Comparison of ENCODE assay signal across 19 cellular contexts in the genomic region with DNA sequence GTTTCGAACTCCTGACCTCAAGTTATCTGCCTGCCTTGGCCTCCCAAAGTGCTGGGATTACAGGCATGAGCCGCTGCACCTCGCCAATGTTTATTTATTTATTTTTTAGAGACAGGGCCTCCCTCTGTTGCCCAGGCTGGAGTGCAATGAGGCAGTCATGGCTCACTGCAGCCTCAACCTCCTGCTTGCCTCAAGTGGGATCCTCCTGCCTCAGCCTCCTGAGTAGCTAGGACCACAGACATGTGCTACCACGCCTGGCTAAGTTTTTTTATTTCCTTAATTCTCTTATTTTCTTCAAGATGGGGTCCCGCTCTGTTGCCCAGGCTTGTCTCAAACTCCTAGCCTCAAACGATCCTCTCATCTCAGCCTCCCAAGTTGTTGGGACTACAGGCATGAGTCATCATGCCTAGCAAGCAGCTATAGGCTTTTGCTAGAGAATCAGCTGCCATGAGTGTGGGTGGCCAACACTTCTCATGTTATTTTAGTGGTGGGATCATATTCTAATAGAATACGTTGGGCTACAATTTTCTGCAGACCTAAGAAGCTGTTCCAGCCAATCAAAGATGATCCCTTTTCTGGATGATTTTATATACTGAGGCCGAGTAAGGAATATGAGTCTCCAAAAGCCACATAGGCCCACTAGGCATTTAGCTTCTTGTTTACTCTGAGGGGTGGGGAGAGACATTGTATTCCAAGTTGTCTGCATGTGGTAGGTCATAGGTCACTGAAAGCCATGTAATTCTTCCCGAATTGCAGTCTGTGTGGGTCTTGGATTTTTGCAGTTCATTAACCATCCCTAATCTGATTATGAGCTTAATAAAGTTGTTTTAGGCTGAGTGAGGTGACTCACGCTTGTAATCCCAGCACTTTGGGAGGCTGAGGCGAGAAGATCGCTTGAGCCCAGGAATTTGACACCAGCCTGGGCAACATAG. TPM values are rescaled to one million over a fixed set of nuclear protein-coding genes. Genes with fewer than 3 reads are reported as not detected.
DNase-seq lines count a peak whose midpoint lies in the region; FAIRE-seq and TF ChIP-seq lines count a peak whose summit lies in the region.
"Had no signal": no experiment of that assay in that cellular context is flagged by ENCODE, and none has a peak within 500 bp of the region (broad histone marks: within the 10 kb centered on the region; RNA-seq: fewer than 3 reads in every experiment).

No MANE protein-coding gene starts in this region.

- H3K27ac ChIP-seq in SJCRH30 (peak overlapping the region; percentile 24; the same call in 1 of the 2 replicates), endodermal cell (ENCODE audit: low read depth, low read length) (no peak overlapping the region), small intestine (ENCODE audit: low read depth in 1 of 2, low read length in 1 of 2) (no peak overlapping the region)
- H3K27ac ChIP-seq: PC-9 had no signal

- peaks cover 1% of the 10 kb centered on the region for H3K9me3 Mint-ChIP-seq in endodermal cell
- H3K9me3 Mint-ChIP-seq: CD4-positive, CD25-positive, alpha-beta regulatory T cell had no signal

- H3K36me3 Mint-ChIP-seq in endodermal cell (ENCODE audit: low read depth) = no peaks in the 10 kb centered on the region

- H3K9ac ChIP-seq in endodermal cell (ENCODE audit: extremely low read depth, low read length, poor library complexity, severe bottlenecking) = no peak overlapping the region

- TF ChIP-seq CTCF in endodermal cell (conservative IDR thresholded peaks at IDR 0.05) = no peak

- H3K27ac Mint-ChIP-seq in endodermal cell = peak overlapping the region; percentile 88
- H3K27ac Mint-ChIP-seq: B cell had no signal

- WGBS in endodermal cell (ENCODE audit: insufficient coverage in 1 of 2, insufficient read length in 1 of 2), 2 experiments = 81 to 90% methylated on average over 10 to 12 of the region's 12 CpGs
- WGBS in small intestine, 3 donors = 74 to 85% (median 84%) methylated on average over 12 of the region's 12 CpGs

- H3K4me1 Mint-ChIP-seq in endodermal cell = peaks cover 10% of the 10 kb centered on the region

- H3K36me3 ChIP-seq in SJCRH30 (no peaks in the 10 kb centered on the region), endodermal cell (ENCODE audit: control insufficient read depth, insufficient read depth, low read length) (no peaks in the 10 kb centered on the region), small intestine (ENCODE audit: control insufficient read depth in 2 of 2, insufficient read depth in 2 of 2, low read length in 2 of 2) (no peaks in the 10 kb centered on the region)
- H3K36me3 ChIP-seq: HAP-1 had no signal

- no peak overlapping the region for H3K4me3 Mint-ChIP-seq in endodermal cell
- H3K4me3 Mint-ChIP-seq: B cell; CD4-positive, CD25-positive, alpha-beta regulatory T cell had no signal

- H3K27me3 ChIP-seq in SJCRH30 (no peaks in the 10 kb centered on the region), endodermal cell (ENCODE audit: control insufficient read depth, insufficient read depth, low read length, poor library complexity, severe bottlenecking) (no peaks in the 10 kb centered on the region), small intestine (ENCODE audit: control insufficient read depth in 2 of 2, insufficient read depth in 2 of 2, low read length in 2 of 2) (no peaks in the 10 kb centered on the region)

- peaks cover 1% of the 10 kb centered on the region for H3K27me3 Mint-ChIP-seq in endodermal cell (ENCODE audit: insufficient read depth)
- H3K27me3 Mint-ChIP-seq: B cell; CD4-positive, CD25-positive, alpha-beta regulatory T cell had no signal

- H3K9me3 ChIP-seq in SJCRH30 (replicated peaks) = no peaks in the 10 kb centered on the region
- H3K9me3 ChIP-seq in endodermal cell (ENCODE audit: control insufficient read depth, low read length) = no peaks in the 10 kb centered on the region
- no peaks in the 10 kb centered on the region for H3K9me3 ChIP-seq in small intestine (ENCODE audit: control insufficient read depth, low read depth)
- H3K9me3 ChIP-seq: HAP-1 had no signal

- H3K4me3 ChIP-seq in SJCRH30 (no peak overlapping the region), endodermal cell (ENCODE audit: low read length) (no peak overlapping the region), small intestine (ENCODE audit: low read depth in 1 of 2, low read length in 2 of 2) (no peak overlapping the region)
- H3K4me3 ChIP-seq: HAP-1, PC-9 had no signal

- H3K4me1 ChIP-seq in SJCRH30 (peaks cover 13% of the 10 kb centered on the region), endodermal cell (ENCODE audit: control insufficient read depth, insufficient read depth, low read length) (no peaks in the 10 kb centered on the region), small intestine (ENCODE audit: control insufficient read depth in 2 of 2, insufficient read depth in 1 of 2, low read depth in 1 of 2, low read length in 1 of 2) (no peaks in the 10 kb centered on the region)
- H3K4me1 ChIP-seq: HAP-1 had no signal

- DNase-seq in LoVo (ENCODE audit: low spot score) (peak; percentile 19), SJCRH30 (peak; percentile 86 to 90), endodermal cell (no peak), small intestine (peak; percentile 17), Ammon's horn (ENCODE audit: low spot score) (no peak), D341Med (ENCODE audit: low spot score) (no peak)
- no peak for DNase-seq in stimulated activated CD4-positive, alpha-beta T cell treated with anti-CD3 and anti-CD28 coated beads, Interleukin-1b, Interleukin-23, amount 100 ng/mL, for 48 hours
- DNase-seq: CD4-positive, CD25-positive, alpha-beta regulatory T cell; COR-L47; GF-D8; KBM-7; NCI-H1417; NCI-H187; NCI-H2107; NCI-H510A; NCI-H774; PC-9 had no signal

- FAIRE-seq in small intestine (lab: Jason Lieb, UNC) = no peak

RNA-seq across cellular contexts. Expression of a gene that starts 7.6 kb away (rescaled TPM):
- 119 and 140 TPM in 2 replicates for total RNA-seq in SJCRH30 (2014; rRNA removed; shearing (Covaris generic))
- total RNA-seq in endodermal cell = 10 to 100 TPM; 77.9 to 79.8 TPM
- 46.3 TPM for polyA plus RNA-seq in endodermal cell (2013, experiment 1 of 2)
- 47.2 TPM for polyA plus RNA-seq in endodermal cell (2013, experiment 2 of 2)
- polyA plus RNA-seq in small intestine = 10 to 100 TPM; 16.3 to 49.7 (median 24.9) TPM

Comparison
In these comparisons a context has a peak if more than half of its experiments do, and no peak if none do; other contexts are left out.
1. DNase-seq: peak in LoVo (single experiment), SJCRH30 (2 of 2) and small intestine (single experiment); none in endodermal cell (single experiment), Ammon's horn (single experiment), D341Med (single experiment) and stimulated activated CD4-positive, alpha-beta T cell treated with anti-CD3 and anti-CD28 coated beads, Interleukin-1b, Interleukin-23, amount 100 ng/mL, for 48 hours (single experiment).